8 cellular contexts compared by ENCODE assay signal in the genomic region with DNA sequence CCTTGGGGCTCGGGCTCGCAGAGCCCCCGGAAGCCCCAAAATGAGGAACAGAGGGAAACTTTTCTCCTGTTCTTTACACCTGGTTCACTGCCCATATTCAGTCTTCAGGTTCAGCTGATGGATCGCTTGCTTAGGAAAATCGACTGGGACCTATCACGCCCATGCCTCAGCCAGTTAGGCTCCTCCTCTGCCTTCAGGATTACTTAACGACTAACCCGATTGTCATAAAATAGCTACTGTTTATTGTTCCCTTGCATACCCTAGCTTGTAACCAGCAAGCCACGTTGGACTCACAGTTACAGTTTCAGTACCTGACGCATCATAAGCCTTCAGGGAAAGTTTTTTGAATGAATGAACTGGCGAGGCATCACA. TPM values are rescaled to one million over a fixed set of nuclear protein-coding genes. Genes with fewer than 3 reads are reported as not detected.
DNase-seq lines count a peak whose midpoint lies in the region; ATAC-seq and TF ChIP-seq lines count a peak whose summit lies in the region.

No MANE protein-coding gene starts in this region.

- no peaks in the 10 kb centered on the region for H3K9me3 ChIP-seq in iPS-18a (ENCODE audit: control insufficient read depth, low read depth, low read length)

- no peaks in the 10 kb centered on the region for H3K27me3 Mint-ChIP-seq in activated T-cell treated with anti-CD3 and anti-CD28 coated beads, Interleukin-2, amount 50 U/mL, for 72 hours (ENCODE audit: low read depth)
- H3K27me3 Mint-ChIP-seq in activated CD8-positive, alpha-beta T cell treated with anti-CD3 and anti-CD28 coated beads for 36 hours, result no peaks in the 10 kb centered on the region
- no peaks in the 10 kb centered on the region for H3K27me3 Mint-ChIP-seq in stimulated activated naive CD8-positive, alpha-beta T cell treated with anti-CD3 and anti-CD28 coated beads, Interleukin-15, amount 100 ng/mL, for 72 hours

- H3K27ac ChIP-seq in iPS-18a (ENCODE audit: low read length), result no peak overlapping the region

- H3K4me3 Mint-ChIP-seq in activated T-cell treated with anti-CD3 and anti-CD28 coated beads, Interleukin-2, amount 50 U/mL, for 72 hours, result peak overlapping the region; percentile 79 to 92
- peak overlapping the region; percentile 96 for H3K4me3 Mint-ChIP-seq in activated CD8-positive, alpha-beta T cell treated with anti-CD3 and anti-CD28 coated beads for 36 hours
- peak overlapping the region; percentile 86 to 87 for H3K4me3 Mint-ChIP-seq in stimulated activated naive CD8-positive, alpha-beta T cell treated with anti-CD3 and anti-CD28 coated beads, Interleukin-15, amount 100 ng/mL, for 72 hours

- H3K9me3 Mint-ChIP-seq in activated T-cell treated with anti-CD3 and anti-CD28 coated beads, Interleukin-2, amount 50 U/mL, for 72 hours, result no peaks in the 10 kb centered on the region
- no peaks in the 10 kb centered on the region for H3K9me3 Mint-ChIP-seq in activated CD8-positive, alpha-beta T cell treated with anti-CD3 and anti-CD28 coated beads for 36 hours
- H3K9me3 Mint-ChIP-seq in stimulated activated naive CD8-positive, alpha-beta T cell treated with anti-CD3 and anti-CD28 coated beads, Interleukin-15, amount 100 ng/mL, for 72 hours, result no peaks in the 10 kb centered on the region

- H3K4me1 ChIP-seq in iPS-18a (ENCODE audit: control insufficient read depth, low read depth, low read length), result peaks cover 13% of the 10 kb centered on the region

- H3K27me3 ChIP-seq in iPS-18a (ENCODE audit: control insufficient read depth, insufficient read depth, low read length), result no peaks in the 10 kb centered on the region

- intact Hi-C loops in activated CD8-positive, alpha-beta T cell treated with anti-CD3 and anti-CD28 coated beads for 36 hours (cut with micrococcal nuclease), result no loop called here

- peak; percentile 9 for ATAC-seq in activated T-cell treated with anti-CD3 and anti-CD28 coated beads, Interleukin-2, amount 50 U/mL, for 72 hours (replicated peaks in 1 of 2)
- ATAC-seq in activated CD8-positive, alpha-beta T cell treated with anti-CD3 and anti-CD28 coated beads for 36 hours, result no peak
- ATAC-seq in stimulated activated naive CD8-positive, alpha-beta T cell treated with anti-CD3 and anti-CD28 coated beads, Interleukin-15, amount 100 ng/mL, for 72 hours, result no peak
- no peak for ATAC-seq in HG03139 (IDR thresholded peaks at IDR 0.05; ENCODE audit: unreplicated experiment)

- peak overlapping the region; percentile 96 for H3K27ac Mint-ChIP-seq in activated T-cell treated with anti-CD3 and anti-CD28 coated beads, Interleukin-2, amount 50 U/mL, for 72 hours
- peak overlapping the region; percentile 90 for H3K27ac Mint-ChIP-seq in activated CD8-positive, alpha-beta T cell treated with anti-CD3 and anti-CD28 coated beads for 36 hours
- H3K27ac Mint-ChIP-seq in stimulated activated naive CD8-positive, alpha-beta T cell treated with anti-CD3 and anti-CD28 coated beads, Interleukin-15, amount 100 ng/mL, for 72 hours, result peak overlapping the region; percentile 96 to 100

- DNase-seq in activated T-cell treated with anti-CD3 and anti-CD28 coated beads, Interleukin-2, amount 50 U/mL, for 72 hours, result no peak
- DNase-seq in activated T-cell treated with anti-CD3 and anti-CD28 coated beads for 4 hours (no peak), EL (no peak), NK-92 (lab: John Stamatoyannopoulos, UW; ENCODE audit: unreplicated experiment) (no peak)
- no peak for DNase-seq in activated CD8-positive, alpha-beta T cell treated with anti-CD3 and anti-CD28 coated beads for 36 hours
- no peak for DNase-seq in stimulated activated naive CD8-positive, alpha-beta T cell treated with anti-CD3 and anti-CD28 coated beads, Interleukin-15, amount 100 ng/mL, for 72 hours

- H3K36me3 Mint-ChIP-seq in activated T-cell treated with anti-CD3 and anti-CD28 coated beads, Interleukin-2, amount 50 U/mL, for 72 hours (ENCODE audit: insufficient read depth in 2 of 2), result peaks cover 6 to 29% of the 10 kb centered on the region in 2 donors
- H3K36me3 Mint-ChIP-seq in activated CD8-positive, alpha-beta T cell treated with anti-CD3 and anti-CD28 coated beads for 36 hours (ENCODE audit: low read depth), result peaks cover 32% of the 10 kb centered on the region

- H3K36me3 ChIP-seq in iPS-18a (ENCODE audit: control insufficient read depth, low read depth, low read length), result peaks cover 42% of the 10 kb centered on the region

- peaks cover 36% of the 10 kb centered on the region for H3K4me1 Mint-ChIP-seq in activated T-cell treated with anti-CD3 and anti-CD28 coated beads, Interleukin-2, amount 50 U/mL, for 72 hours (ENCODE audit: low read depth)
- H3K4me1 Mint-ChIP-seq in activated CD8-positive, alpha-beta T cell treated with anti-CD3 and anti-CD28 coated beads for 36 hours (ENCODE audit: low read depth), result peaks cover 27% of the 10 kb centered on the region
- peaks cover 49% of the 10 kb centered on the region for H3K4me1 Mint-ChIP-seq in stimulated activated naive CD8-positive, alpha-beta T cell treated with anti-CD3 and anti-CD28 coated beads, Interleukin-15, amount 100 ng/mL, for 72 hours

- H3K9ac ChIP-seq in iPS-18a (ENCODE audit: low read length), result peak overlapping the region; percentile 93

- CTCF ChIA-PET in activated CD8-positive, alpha-beta T cell treated with anti-CD3 and anti-CD28 coated beads for 36 hours (lab: Charles Lee), result interaction anchor here (5.2 kb wide), 1 partner anchor 24 kb away, joined by 26 read pairs; no protein-coding TSS in a partner anchor

- POLR2A ChIA-PET in activated CD8-positive, alpha-beta T cell treated with anti-CD3 and anti-CD28 coated beads for 36 hours (lab: Charles Lee), result interaction anchor here (0.6 to 2.3 kb wide), 11 partner anchors 9 to 249 kb away, joined by 3 to 12 read pairs (median 5); a partner anchor contains a TSS

- peak overlapping the region; percentile 74 for H3K4me3 ChIP-seq in iPS-18a (ENCODE audit: low read length)

- no peak for TF ChIP-seq CTCF in activated CD8-positive, alpha-beta T cell treated with anti-CD3 and anti-CD28 coated beads for 36 hours (IDR thresholded peaks at IDR 0.05)

RNA-seq across cellular contexts. Expression of a gene that starts 0.7 kb away (rescaled TPM):
- 100 to 1,000 TPM; 149 to 156 TPM for total RNA-seq in activated T-cell treated with anti-CD3 and anti-CD28 coated beads, Interleukin-2, amount 50 U/mL, for 72 hours
- 100 to 1,000 TPM; 152 to 163 TPM for total RNA-seq in activated CD8-positive, alpha-beta T cell treated with anti-CD3 and anti-CD28 coated beads for 36 hours

RNA-seq across cellular contexts. Expression of a gene that starts 33.9 kb away (rescaled TPM):
- total RNA-seq in activated T-cell treated with anti-CD3 and anti-CD28 coated beads, Interleukin-2, amount 50 U/mL, for 72 hours, result under 1 TPM; 0.19 to 0.56 TPM
- total RNA-seq in activated CD8-positive, alpha-beta T cell treated with anti-CD3 and anti-CD28 coated beads for 36 hours, result not detected

RNA-seq across cellular contexts. Expression of a gene that starts 46.7 kb away (rescaled TPM):
- 10 to 100 TPM; 58.8 to 77.5 TPM for total RNA-seq in activated T-cell treated with anti-CD3 and anti-CD28 coated beads, Interleukin-2, amount 50 U/mL, for 72 hours
- 100 to 1,000 TPM; 240 TPM for total RNA-seq in activated CD8-positive, alpha-beta T cell treated with anti-CD3 and anti-CD28 coated beads for 36 hours

Comparison
In these comparisons a context has a peak if more than half of its experiments do, and no peak if none do; other contexts are left out.
1. ATAC-seq: peak in activated T-cell treated with anti-CD3 and anti-CD28 coated beads, Interleukin-2, amount 50 U/mL, for 72 hours (2 of 2); none in activated CD8-positive, alpha-beta T cell treated with anti-CD3 and anti-CD28 coated beads for 36 hours (single experiment), stimulated activated naive CD8-positive, alpha-beta T cell treated with anti-CD3 and anti-CD28 coated beads, Interleukin-15, amount 100 ng/mL, for 72 hours (single experiment) and HG03139 (single experiment).
2. Peak in every context shown above with its lines, with median percentiles within 50 percentile points of each other: H3K27ac Mint-ChIP-seq and H3K4me3 Mint-ChIP-seq.